ENCODE assay signal across 25 cellular contexts in the genomic region with DNA sequence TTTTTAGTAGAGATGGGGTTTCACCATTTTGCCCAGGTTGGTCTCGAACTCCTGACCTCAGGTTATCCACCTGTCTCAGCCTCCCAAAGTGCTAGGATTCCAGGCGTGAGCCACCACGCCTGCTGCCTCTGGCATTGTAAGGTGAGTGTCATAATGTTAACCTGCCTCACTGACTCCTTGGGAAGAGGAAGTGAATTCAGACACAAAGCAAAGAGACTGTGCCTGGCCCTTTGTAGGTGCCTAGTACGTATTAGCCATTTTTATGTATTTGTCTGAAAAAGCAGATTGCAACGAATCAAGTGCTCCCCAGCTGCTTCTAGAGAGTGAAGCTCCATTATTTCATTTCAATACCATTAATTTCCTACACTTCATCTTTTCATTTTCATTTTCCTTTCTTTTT.
"Had no signal": no experiment of that assay in that cellular context is flagged by ENCODE, and none has a peak within 500 bp of the region (broad histone marks: within the 10 kb centered on the region; RNA-seq: fewer than 3 reads in every experiment).

No MANE protein-coding gene starts in this region.

- H3K27ac ChIP-seq: left lung, lower lobe of right lung, prostate gland, skin epidermis, suprapubic skin, thoracic aorta, tibial artery, upper lobe of right lung had no signal

- DNase-seq: immature natural killer cell; kidney; left colon; left lung; lower lobe of right lung; mammary epithelial cell; naive thymus-derived CD8-positive, alpha-beta T cell; nucleus accumbens; pancreas; posterior cingulate gyrus; retina; right cardiac atrium; stimulated activated CD4-positive, alpha-beta T cell treated with anti-CD3 and anti-CD28 coated beads, Interleukin-12 subunit alpha, Interleukin-12 subunit beta, amount 100 ng/mL, for 4 hours; stimulated activated CD4-positive, alpha-beta T cell treated with anti-CD3 and anti-CD28 coated beads, Interleukin-15, amount 100 ng/mL, for 24 hours; stimulated activated CD4-positive, alpha-beta T cell treated with anti-CD3 and anti-CD28 coated beads, Interleukin-2, amount 100 ng/mL, for 24 hours; stimulated activated CD4-positive, alpha-beta T cell treated with anti-CD3 and anti-CD28 coated beads, Interleukin-4, amount 100 ng/mL, for 1 hour; stimulated activated naive B cell treated with anti-CD40 and anti-IgM and Interleukin-4, amounts not matched to agents 10 μg/mL and 1 μg/mL and 100 μg/mL, for 72 hours; tibial artery; trophoblast cell; upper lobe of right lung had no signal

- H3K27me3 ChIP-seq: left lung, pancreas, suprapubic skin, tibial artery, upper lobe of right lung had no signal

- H3K4me3 ChIP-seq: left lung, lower lobe of right lung, pancreas, prostate gland, skin epidermis, suprapubic skin, thoracic aorta, tibial artery, upper lobe of right lung had no signal

- H3K4me1 ChIP-seq: left lung, lower lobe of right lung, prostate gland, suprapubic skin, tibial artery had no signal

- ATAC-seq: left colon; left lung; lower lobe of right lung; naive thymus-derived CD8-positive, alpha-beta T cell; right cardiac atrium; sciatic nerve; stimulated activated naive B cell treated with anti-CD40 and anti-IgM and Interleukin-4, amounts not matched to agents 10 μg/mL and 1 μg/mL and 100 μg/mL, for 72 hours; upper lobe of right lung had no signal

- H3K36me3 ChIP-seq: left lung, lower lobe of right lung, pancreas, prostate gland, suprapubic skin, thoracic aorta, tibial artery, upper lobe of right lung had no signal

- H3K9me3 ChIP-seq: left lung, lower lobe of right lung, pancreas, prostate gland, suprapubic skin, thoracic aorta, tibial artery, upper lobe of right lung had no signal
